ENCODE assay signal across 20 cellular contexts in genomic region chr9:124768275-124768674, GRCh38. TPM values are rescaled to one million over a fixed set of nuclear protein-coding genes. Genes with fewer than 3 reads are reported as not detected.
DNase-seq lines count a peak whose midpoint lies in the region; ATAC-seq, FAIRE-seq and TF ChIP-seq lines count a peak whose summit lies in the region.
"Had no signal": no experiment of that assay in that cellular context is flagged by ENCODE, and none has a peak within 500 bp of the region (broad histone marks: within the 10 kb centered on the region; RNA-seq: fewer than 3 reads in every experiment).

No MANE protein-coding gene starts in this region.

- H3K23me2 ChIP-seq in H1 (ENCODE audit: low read depth, low read length) = peaks cover 8% of the 10 kb centered on the region

- H3K9me3 Mint-ChIP-seq in progenitor cell of endocrine pancreas (ENCODE audit: low read depth) = no peaks in the 10 kb centered on the region
- no peaks in the 10 kb centered on the region for H3K9me3 Mint-ChIP-seq in activated T-helper 17 cell treated with anti-CD3 and anti-CD28 coated beads, Interleukin-2, amount 50 U/mL, for 72 hours
- H3K9me3 Mint-ChIP-seq: naive thymus-derived CD8-positive, alpha-beta T cell had no signal

- no peaks in the 10 kb centered on the region for H3K9me3 ChIP-seq in HCT116 (ENCODE audit: control insufficient read depth in 1 of 2, insufficient read depth in 1 of 2, low read depth in 1 of 2, low read length in 2 of 2)
- H3K9me3 ChIP-seq in OCI-LY7 (ENCODE audit: low read length) = no peaks in the 10 kb centered on the region
- H3K9me3 ChIP-seq in H1 (ENCODE audit: insufficient read depth in 2 of 2, low read depth in 1 of 2, low read length in 1 of 2) = no peaks in the 10 kb centered on the region
- H3K9me3 ChIP-seq: prostate gland, tibial nerve had no signal

- H3K27me3 ChIP-seq in HCT116 (ENCODE audit: insufficient read depth, low read length) = no peaks in the 10 kb centered on the region
- no peaks in the 10 kb centered on the region for H3K27me3 ChIP-seq in H1 (replicated peaks in 1 of 4; ENCODE audit: control insufficient read depth in 3 of 4, extremely low read depth in 1 of 4, insufficient read depth in 3 of 4, low read length in 3 of 4)

- TF ChIP-seq EP300 in H1 (IDR thresholded peaks at IDR 0.05; ENCODE audit: borderline replicate concordance in 1 of 2, low read depth in 2 of 2, low read length in 2 of 2) = no peak

- H3K27ac Mint-ChIP-seq in progenitor cell of endocrine pancreas = peak overlapping the region; percentile 96
- H3K27ac Mint-ChIP-seq in activated T-helper 17 cell treated with anti-CD3 and anti-CD28 coated beads, Interleukin-2, amount 50 U/mL, for 72 hours = no peak overlapping the region
- H3K27ac Mint-ChIP-seq: activated naive CD8-positive, alpha-beta T cell had no signal

- no peak overlapping the region for H3K23ac ChIP-seq in H1 (ENCODE audit: insufficient read length)

- TF ChIP-seq RAD21 in HCT116 (IDR thresholded peaks at IDR 0.05; ENCODE audit: low read depth) (no peak), H1 (IDR thresholded peaks at IDR 0.05 in 1 of 2, conservative IDR thresholded peaks at IDR 0.05 in 1 of 2; ENCODE audit: low read depth in 2 of 2, low read length in 2 of 2) (no peak)

- H3K27ac ChIP-seq in HCT116 (ENCODE audit: low read depth, low read length) = no peak overlapping the region
- peak overlapping the region; percentile 60 for H3K27ac ChIP-seq in OCI-LY7 (ENCODE audit: low read depth, low read length, poor library complexity, severe bottlenecking)
- H3K27ac ChIP-seq in H1 (ENCODE audit: low read depth, low read length) = no peak overlapping the region
- H3K27ac ChIP-seq: prostate gland, tibial nerve had no signal

- peaks cover 46% of the 10 kb centered on the region for H3K4me1 Mint-ChIP-seq in progenitor cell of endocrine pancreas (ENCODE audit: low read depth)
- H3K4me1 Mint-ChIP-seq in activated T-helper 17 cell treated with anti-CD3 and anti-CD28 coated beads, Interleukin-2, amount 50 U/mL, for 72 hours = peaks cover 21% of the 10 kb centered on the region

- CTCF ChIA-PET in HCT116 (lab: Charles Lee) (interaction anchor here (1.2 to 12.0 kb wide), 3 partner anchors 72 to 193 kb away, joined by 3 to 601 read pairs (median 29); partner anchors contain the start of gene WDR38), OCI-LY7 (lab: Charles Lee; ENCODE audit: unreplicated experiment) (no interaction called here), H1 (lab: Charles Lee; ENCODE audit: partially characterized antibody) (interaction anchor here (0.9 to 17.6 kb wide), 8 partner anchors 8 to 232 kb away, joined by 3 to 1300 read pairs (median 8); partner anchors contain the start of genes ARPC5L, OLFML2A, RPL35 and WDR38)

- H2BK12ac ChIP-seq in H1 (ENCODE audit: low read depth, low read length) = no peak overlapping the region

- POLR2A ChIA-PET in HCT116 (lab: Charles Lee) (no interaction called here), OCI-LY7 (lab: Charles Lee) (interaction anchor here (1.2 to 1.4 kb wide), 3 partner anchors 8 to 94 kb away, joined by 3 to 6 read pairs (median 6); no protein-coding TSS in a partner anchor), H1 (lab: Charles Lee; ENCODE audit: partially characterized antibody) (interaction anchor here (1.0 to 13.5 kb wide), 6 partner anchors 9 to 173 kb away, joined by 3 to 396 read pairs (median 10); partner anchors contain the start of genes ARPC5L, RPL35 and WDR38)

- H2AFZ ChIP-seq in HCT116 (ENCODE audit: low read depth, low read length, poor library complexity, severe bottlenecking) = no peak overlapping the region
- no peak overlapping the region for H2AFZ ChIP-seq in OCI-LY7 (ENCODE audit: low read length)
- no peak overlapping the region for H2AFZ ChIP-seq in H1 (ENCODE audit: low read length)

- H3K4me1 ChIP-seq in HCT116 (ENCODE audit: control insufficient read depth in 1 of 2, insufficient read depth in 2 of 2, low read length in 2 of 2) = peaks cover 25 to 37% of the 10 kb centered on the region in 2 experiments
- H3K4me1 ChIP-seq in OCI-LY7 (ENCODE audit: insufficient read depth, low read length, poor library complexity, severe bottlenecking) = peaks cover 56% of the 10 kb centered on the region
- H3K4me1 ChIP-seq in H1 (replicated peaks in 1 of 4; ENCODE audit: control insufficient read depth in 3 of 4, insufficient read depth in 4 of 4, low read length in 3 of 4) = peaks cover 4 to 24% (median 11%) of the 10 kb centered on the region in 4 experiments; a peak in 6 of 7 replicates
- H3K4me1 ChIP-seq: prostate gland had no signal

- H3K36me3 Mint-ChIP-seq in progenitor cell of endocrine pancreas (ENCODE audit: insufficient read depth) = no peaks in the 10 kb centered on the region
- H3K36me3 Mint-ChIP-seq in activated T-helper 17 cell treated with anti-CD3 and anti-CD28 coated beads, Interleukin-2, amount 50 U/mL, for 72 hours (ENCODE audit: low read depth) = peaks cover 9% of the 10 kb centered on the region
- H3K36me3 Mint-ChIP-seq: activated naive CD8-positive, alpha-beta T cell; naive thymus-derived CD8-positive, alpha-beta T cell had no signal

- H3K79me2 ChIP-seq in HCT116 (ENCODE audit: insufficient read depth, low read length) = peaks cover 68% of the 10 kb centered on the region
- H3K79me2 ChIP-seq in OCI-LY7 (ENCODE audit: insufficient read depth, low read depth, low read length) = peaks cover 72% of the 10 kb centered on the region
- peaks cover 2 to 71% of the 10 kb centered on the region in 2 experiments; a peak in 3 of 4 replicates for H3K79me2 ChIP-seq in H1 (ENCODE audit: control insufficient read depth in 1 of 2, insufficient read depth in 2 of 2, low read length in 2 of 2)

- no peak overlapping the region for H2BK20ac ChIP-seq in H1 (ENCODE audit: low read length)

- H3K79me1 ChIP-seq in H1 (ENCODE audit: low read depth, low read length) = no peaks in the 10 kb centered on the region

- no peak overlapping the region for H4K5ac ChIP-seq in H1 (ENCODE audit: insufficient read length, low read depth, low read length)

- no peak overlapping the region for H3K14ac ChIP-seq in H1 (ENCODE audit: insufficient read length)

- H3K18ac ChIP-seq in H1 (ENCODE audit: extremely low read depth, low read length) = no peak overlapping the region

- H2BK15ac ChIP-seq in H1 (ENCODE audit: low read length) = no peak overlapping the region

- intact Hi-C loops in HCT116 (cut with micrococcal nuclease) (loop anchor here (5.0 to 10.0 kb wide), 2 partner anchors 216 to 353 kb away; partner anchors contain the start of gene PSMB7), OCI-LY7 (cut with micrococcal nuclease; ENCODE audit: unreplicated experiment) (no loop called here)

- TF ChIP-seq POLR2A in HCT116 (IDR thresholded peaks at IDR 0.05; ENCODE audit: borderline replicate concordance, extremely low read depth, insufficient read depth, insufficient read length) (no peak), H1 (IDR thresholded peaks at IDR 0.05; ENCODE audit: control extremely low read depth in 1 of 2, low read depth in 2 of 2, low read length in 2 of 2) (no peak)

- RAD21 ChIA-PET in HCT116 (lab: Charles Lee; ENCODE audit: low non-redundant PET in 1 of 2, low total read pairs in 2 of 2, uncharacterized antibody in 2 of 2, unreplicated experiment in 2 of 2) = no interaction called here

- no peak overlapping the region for H4K8ac ChIP-seq in H1 (ENCODE audit: extremely low read depth, insufficient read depth, low read length)

- H4K20me1 ChIP-seq in HCT116 (ENCODE audit: insufficient read depth) (peaks cover 45% of the 10 kb centered on the region), OCI-LY7 (ENCODE audit: insufficient read depth, low read length) (peaks cover 45% of the 10 kb centered on the region), H1 (replicated peaks in 1 of 2; ENCODE audit: control insufficient read depth in 1 of 2, insufficient read depth in 2 of 2, low read length in 2 of 2) (peaks cover 10 to 12% of the 10 kb centered on the region in 2 experiments)

- H3K4me3 Mint-ChIP-seq in progenitor cell of endocrine pancreas (ENCODE audit: low read depth) = peak overlapping the region; percentile 89
- H3K4me3 Mint-ChIP-seq in activated T-helper 17 cell treated with anti-CD3 and anti-CD28 coated beads, Interleukin-2, amount 50 U/mL, for 72 hours = no peak overlapping the region

- H4K91ac ChIP-seq in H1 (replicated peaks; ENCODE audit: insufficient read length, low read length) = no peak overlapping the region

- no peaks in the 10 kb centered on the region for H3K27me3 Mint-ChIP-seq in progenitor cell of endocrine pancreas
- peaks cover 48% of the 10 kb centered on the region for H3K27me3 Mint-ChIP-seq in activated T-helper 17 cell treated with anti-CD3 and anti-CD28 coated beads, Interleukin-2, amount 50 U/mL, for 72 hours

- H3K36me3 ChIP-seq in HCT116 (ENCODE audit: control insufficient read depth in 1 of 2, insufficient read depth in 2 of 2, low read length in 2 of 2) (no peaks in the 10 kb centered on the region), OCI-LY7 (ENCODE audit: insufficient read depth, low read length) (no peaks in the 10 kb centered on the region), H1 (ENCODE audit: control insufficient read depth in 2 of 4, insufficient read depth in 4 of 4, low read length in 3 of 4) (no peaks in the 10 kb centered on the region)
- H3K36me3 ChIP-seq: prostate gland, tibial nerve had no signal

- WGBS in H1 (ENCODE audit: extremely low coverage in 1 of 2, insufficient coverage in 1 of 2, insufficient read length in 1 of 2, insufficient replicate concordance in 2 of 2, low coverage in 1 of 2, low lambda C conversion rate in 2 of 2, missing lambda C conversion rate in 1 of 2), 2 experiments = 64% methylated on average over 3 of the region's 3 CpGs; no CpG with 5 or more reads in 1 of the 2 experiments

- H3K9me2 ChIP-seq in HCT116 (ENCODE audit: insufficient read depth) (no peaks in the 10 kb centered on the region), OCI-LY7 (ENCODE audit: insufficient read depth, low read length) (no peaks in the 10 kb centered on the region)

- H2AK5ac ChIP-seq in H1 (ENCODE audit: low read depth, low read length) = no peak overlapping the region

- no peak overlapping the region for H2BK5ac ChIP-seq in H1 (ENCODE audit: low read depth, low read length)

- H3K4me2 ChIP-seq in HCT116 (ENCODE audit: low read length) = peak overlapping the region; percentile 82
- H3K4me2 ChIP-seq in OCI-LY7 (ENCODE audit: low read length) = peak overlapping the region; percentile 96
- peak overlapping the region; percentile 65 to 85; a peak in 3 of 4 replicates for H3K4me2 ChIP-seq in H1 (ENCODE audit: insufficient read depth in 1 of 2, low read depth in 2 of 2, low read length in 2 of 2)

- H3K4ac ChIP-seq in H1 (replicated peaks; ENCODE audit: insufficient read length, low read depth, low read length) = no peak overlapping the region

- DNase-seq in HCT116 (ENCODE audit: low read depth, low spot score) (no peak), OCI-LY7 (ENCODE audit: low spot score) (no peak), H1 (ENCODE audit: low read depth in 1 of 2, low spot score in 2 of 2) (no peak), progenitor cell of endocrine pancreas (ENCODE audit: low spot score, unreplicated experiment) (no peak), KG1 (lab: John Stamatoyannopoulos, UW) (no peak)
- DNase-seq: AML-193; DMS79; KBM-7; mesendoderm; naive thymus-derived CD8-positive, alpha-beta T cell; NCI-H1048; NCI-H1930; NCI-H226; RPMI8226; stimulated activated naive CD8-positive, alpha-beta T cell treated with anti-CD3 and anti-CD28 coated beads, Interleukin-15, Interleukin-2, amounts not matched to agents 100 U/mL and 50 U/mL, for 24 hours had no signal

- no peak for FAIRE-seq in H1 (lab: Jason Lieb, UNC)

- no TSS peak for BruUV-seq in HCT116 (replicated peaks; lab: Mats Ljungman, UMichigan)
- no TSS peak for BruUV-seq in OCI-LY7 (replicated peaks; lab: Mats Ljungman, UMichigan)

- no peak overlapping the region for H2BK120ac ChIP-seq in H1 (replicated peaks; ENCODE audit: low read depth, low read length)

- no peak for ATAC-seq in HCT116
- ATAC-seq in GM21390 (IDR thresholded peaks at IDR 0.05; ENCODE audit: unreplicated experiment) = no peak
- ATAC-seq in activated T-helper 17 cell treated with anti-CD3 and anti-CD28 coated beads, Interleukin-2, amount 50 U/mL, for 72 hours (replicated peaks) = no peak
- ATAC-seq: naive thymus-derived CD8-positive, alpha-beta T cell; stimulated activated naive CD8-positive, alpha-beta T cell treated with anti-CD3 and anti-CD28 coated beads, Interleukin-15, Interleukin-2, amounts not matched to agents 100 U/mL and 50 U/mL, for 24 hours had no signal

- H3K9ac ChIP-seq in HCT116 (ENCODE audit: low read length) (no peak overlapping the region), H1 (replicated peaks in 1 of 4; ENCODE audit: extremely low read depth in 1 of 4, low read depth in 3 of 4, low read length in 3 of 4) (no peak overlapping the region)

- H3K4me3 ChIP-seq in HCT116 (replicated peaks in 1 of 2; ENCODE audit: low read depth in 1 of 2, low read length in 2 of 2) (peak overlapping the region in 1 of 2 experiments; percentile 71; a peak in 1 of 4 replicates), OCI-LY7 (ENCODE audit: low read depth, low read length, poor library complexity, severe bottlenecking) (peak overlapping the region; percentile 84), H1 (ENCODE audit: extremely low read depth in 1 of 4, insufficient read depth in 2 of 4, low read depth in 3 of 4, low read length in 4 of 4) (peak overlapping the region in 1 of 4 experiments; percentile 86; a peak in 2 of 8 replicates)
- H3K4me3 ChIP-seq: prostate gland, tibial nerve had no signal

- no peak for TF ChIP-seq CTCF in HCT116 (IDR thresholded peaks at IDR 0.05 in 2 of 3, conservative IDR thresholded peaks at IDR 0.05 in 1 of 3; ENCODE audit: borderline replicate concordance in 1 of 3, insufficient read depth in 1 of 3, low read depth in 2 of 3, low read length in 2 of 3)
- TF ChIP-seq CTCF in OCI-LY7 (conservative IDR thresholded peaks at IDR 0.05; ENCODE audit: low read length) = no peak
- no peak for TF ChIP-seq CTCF in H1 (IDR thresholded peaks at IDR 0.05; ENCODE audit: control extremely low read depth in 1 of 3, insufficient read depth in 1 of 3, low read depth in 1 of 3, low read length in 3 of 3)
- TF ChIP-seq CTCF in progenitor cell of endocrine pancreas (IDR thresholded peaks at IDR 0.05; ENCODE audit: unreplicated experiment) = no peak

- H3K56ac ChIP-seq in H1 (replicated peaks; ENCODE audit: insufficient read length, low read depth, low read length) = no peak overlapping the region

RNA-seq across cellular contexts. Expression of gene NR6A1, which starts 2.8 kb away (rescaled TPM):
- total RNA-seq in HCT116 (2021; ENCODE audit: unreplicated experiment) (9.9 TPM), OCI-LY7 (2022) (21.7 and 23.0 TPM in 2 replicates), progenitor cell of endocrine pancreas (71.6 and 86.4 TPM in 2 replicates)
- polyA plus RNA-seq in HCT116 (2012) = 3.5 and 3.7 TPM in 2 replicates
- total RNA-seq in OCI-LY7 (2014; rRNA removed; shearing (Covaris generic)) = 13.0 and 17.5 TPM in 2 replicates
- 232 and 237 TPM in 2 replicates for total RNA-seq in H1 (2021; fragmentation: NEBNext Ultra II Directional; extraction: Animal tissue kit (Norgen Biotek cat#: 25700))
- 77.0 and 93.2 TPM in 2 replicates for polyA plus RNA-seq in H1 (2011; rRNA removed)
- 72.8 TPM for polyA plus RNA-seq in H1 (2011; cell fraction: cytosol; rRNA removed)
- 59.1 TPM for polyA plus RNA-seq in H1 (2011; cell fraction: nucleus; rRNA removed)
- 99.2 to 116 TPM (median 108 TPM) in 4 replicates for polyA plus RNA-seq in H1 (2012, experiment 1 of 2)
- 69.6 TPM for polyA plus RNA-seq in H1 (2012, experiment 2 of 2)
- 88.5 TPM for polyA plus RNA-seq in H1 (2013, experiment 1 of 2)
- polyA plus RNA-seq in H1 (2013, experiment 2 of 2) = 92.9 TPM
- 505 and 571 TPM in 2 replicates for polyA minus RNA-seq in H1 (2011; rRNA and poly(A)+ RNA removed)
- polyA minus RNA-seq in H1 (2011; cell fraction: cytosol; rRNA and poly(A)+ RNA removed) = 196 TPM
- 104 TPM for polyA minus RNA-seq in H1 (2011; cell fraction: nucleus; rRNA and poly(A)+ RNA removed)
- 1 to 10 TPM in 1 of 2 donors, under 1 TPM in 1; 0.98 to 1.2 TPM for total RNA-seq in activated T-helper 17 cell treated with anti-CD3 and anti-CD28 coated beads, Interleukin-2, amount 50 U/mL, for 72 hours
- polyA plus RNA-seq: naive thymus-derived CD8-positive, alpha-beta T cell had no signal

RNA-seq across cellular contexts. Expression of gene OLFML2A, which starts 8.7 kb away (rescaled TPM):
- total RNA-seq in HCT116 (2021; ENCODE audit: unreplicated experiment) (6.3 TPM), OCI-LY7 (2022) (6.0 and 6.7 TPM in 2 replicates), progenitor cell of endocrine pancreas (2.2 and 2.5 TPM in 2 replicates)
- polyA plus RNA-seq in HCT116 (2012) = 2.8 and 3.3 TPM in 2 replicates
- 3.4 and 4.4 TPM in 2 replicates for total RNA-seq in OCI-LY7 (2014; rRNA removed; shearing (Covaris generic))
- 11.4 and 11.5 TPM in 2 replicates for total RNA-seq in H1 (2021; fragmentation: NEBNext Ultra II Directional; extraction: Animal tissue kit (Norgen Biotek cat#: 25700))
- 7.8 and 8.7 TPM in 2 replicates for polyA plus RNA-seq in H1 (2011; rRNA removed)
- polyA plus RNA-seq in H1 (2011; cell fraction: cytosol; rRNA removed) = 4.7 TPM
- 5.7 TPM for polyA plus RNA-seq in H1 (2011; cell fraction: nucleus; rRNA removed)
- polyA plus RNA-seq in H1 (2012, experiment 1 of 2) = 5.8 to 9.0 TPM (median 7.0 TPM) in 4 replicates
- polyA plus RNA-seq in H1 (2012, experiment 2 of 2) = 6.6 TPM
- 15.9 TPM for polyA plus RNA-seq in H1 (2013, experiment 1 of 2)
- 14.8 TPM for polyA plus RNA-seq in H1 (2013, experiment 2 of 2)
- polyA minus RNA-seq in H1 (2011; rRNA and poly(A)+ RNA removed) = 5.5 and 6.7 TPM in 2 replicates
- polyA minus RNA-seq in H1 (2011; cell fraction: cytosol; rRNA and poly(A)+ RNA removed) = 14.4 TPM
- polyA minus RNA-seq in H1 (2011; cell fraction: nucleus; rRNA and poly(A)+ RNA removed) = 5.1 TPM
- not detected for total RNA-seq in activated T-helper 17 cell treated with anti-CD3 and anti-CD28 coated beads, Interleukin-2, amount 50 U/mL, for 72 hours
- polyA plus RNA-seq: naive thymus-derived CD8-positive, alpha-beta T cell had no signal
